ENCODE assay signal across 2 cellular contexts in the genomic region with DNA sequence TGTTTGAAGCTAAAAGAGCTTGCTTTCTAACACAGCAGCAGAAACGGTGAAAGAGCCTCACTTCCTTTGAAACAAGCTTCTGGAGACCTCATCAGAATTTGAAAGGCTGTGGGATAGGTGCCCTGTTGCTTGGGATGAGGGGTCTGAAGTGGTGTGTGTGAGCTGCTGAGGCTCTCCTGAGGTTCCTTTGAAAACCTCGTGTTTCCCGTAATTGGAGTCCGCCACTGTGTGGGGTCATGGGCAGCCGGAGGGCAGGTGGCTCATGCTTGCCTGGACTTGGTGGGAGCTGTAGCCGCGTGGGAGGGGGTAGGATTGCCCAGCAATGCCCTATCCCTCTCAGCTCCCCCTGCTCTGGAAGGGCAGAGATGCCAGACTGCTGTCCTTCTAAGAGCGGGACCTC.
TF ChIP-seq lines count a peak whose summit lies in the region.

No MANE protein-coding gene starts in this region.

TF ChIP-seq in GM23338, 12 proteins besides CTCF, POLR2A, EP300 and RAD21:
- TF ChIP-seq, protein P1, sequence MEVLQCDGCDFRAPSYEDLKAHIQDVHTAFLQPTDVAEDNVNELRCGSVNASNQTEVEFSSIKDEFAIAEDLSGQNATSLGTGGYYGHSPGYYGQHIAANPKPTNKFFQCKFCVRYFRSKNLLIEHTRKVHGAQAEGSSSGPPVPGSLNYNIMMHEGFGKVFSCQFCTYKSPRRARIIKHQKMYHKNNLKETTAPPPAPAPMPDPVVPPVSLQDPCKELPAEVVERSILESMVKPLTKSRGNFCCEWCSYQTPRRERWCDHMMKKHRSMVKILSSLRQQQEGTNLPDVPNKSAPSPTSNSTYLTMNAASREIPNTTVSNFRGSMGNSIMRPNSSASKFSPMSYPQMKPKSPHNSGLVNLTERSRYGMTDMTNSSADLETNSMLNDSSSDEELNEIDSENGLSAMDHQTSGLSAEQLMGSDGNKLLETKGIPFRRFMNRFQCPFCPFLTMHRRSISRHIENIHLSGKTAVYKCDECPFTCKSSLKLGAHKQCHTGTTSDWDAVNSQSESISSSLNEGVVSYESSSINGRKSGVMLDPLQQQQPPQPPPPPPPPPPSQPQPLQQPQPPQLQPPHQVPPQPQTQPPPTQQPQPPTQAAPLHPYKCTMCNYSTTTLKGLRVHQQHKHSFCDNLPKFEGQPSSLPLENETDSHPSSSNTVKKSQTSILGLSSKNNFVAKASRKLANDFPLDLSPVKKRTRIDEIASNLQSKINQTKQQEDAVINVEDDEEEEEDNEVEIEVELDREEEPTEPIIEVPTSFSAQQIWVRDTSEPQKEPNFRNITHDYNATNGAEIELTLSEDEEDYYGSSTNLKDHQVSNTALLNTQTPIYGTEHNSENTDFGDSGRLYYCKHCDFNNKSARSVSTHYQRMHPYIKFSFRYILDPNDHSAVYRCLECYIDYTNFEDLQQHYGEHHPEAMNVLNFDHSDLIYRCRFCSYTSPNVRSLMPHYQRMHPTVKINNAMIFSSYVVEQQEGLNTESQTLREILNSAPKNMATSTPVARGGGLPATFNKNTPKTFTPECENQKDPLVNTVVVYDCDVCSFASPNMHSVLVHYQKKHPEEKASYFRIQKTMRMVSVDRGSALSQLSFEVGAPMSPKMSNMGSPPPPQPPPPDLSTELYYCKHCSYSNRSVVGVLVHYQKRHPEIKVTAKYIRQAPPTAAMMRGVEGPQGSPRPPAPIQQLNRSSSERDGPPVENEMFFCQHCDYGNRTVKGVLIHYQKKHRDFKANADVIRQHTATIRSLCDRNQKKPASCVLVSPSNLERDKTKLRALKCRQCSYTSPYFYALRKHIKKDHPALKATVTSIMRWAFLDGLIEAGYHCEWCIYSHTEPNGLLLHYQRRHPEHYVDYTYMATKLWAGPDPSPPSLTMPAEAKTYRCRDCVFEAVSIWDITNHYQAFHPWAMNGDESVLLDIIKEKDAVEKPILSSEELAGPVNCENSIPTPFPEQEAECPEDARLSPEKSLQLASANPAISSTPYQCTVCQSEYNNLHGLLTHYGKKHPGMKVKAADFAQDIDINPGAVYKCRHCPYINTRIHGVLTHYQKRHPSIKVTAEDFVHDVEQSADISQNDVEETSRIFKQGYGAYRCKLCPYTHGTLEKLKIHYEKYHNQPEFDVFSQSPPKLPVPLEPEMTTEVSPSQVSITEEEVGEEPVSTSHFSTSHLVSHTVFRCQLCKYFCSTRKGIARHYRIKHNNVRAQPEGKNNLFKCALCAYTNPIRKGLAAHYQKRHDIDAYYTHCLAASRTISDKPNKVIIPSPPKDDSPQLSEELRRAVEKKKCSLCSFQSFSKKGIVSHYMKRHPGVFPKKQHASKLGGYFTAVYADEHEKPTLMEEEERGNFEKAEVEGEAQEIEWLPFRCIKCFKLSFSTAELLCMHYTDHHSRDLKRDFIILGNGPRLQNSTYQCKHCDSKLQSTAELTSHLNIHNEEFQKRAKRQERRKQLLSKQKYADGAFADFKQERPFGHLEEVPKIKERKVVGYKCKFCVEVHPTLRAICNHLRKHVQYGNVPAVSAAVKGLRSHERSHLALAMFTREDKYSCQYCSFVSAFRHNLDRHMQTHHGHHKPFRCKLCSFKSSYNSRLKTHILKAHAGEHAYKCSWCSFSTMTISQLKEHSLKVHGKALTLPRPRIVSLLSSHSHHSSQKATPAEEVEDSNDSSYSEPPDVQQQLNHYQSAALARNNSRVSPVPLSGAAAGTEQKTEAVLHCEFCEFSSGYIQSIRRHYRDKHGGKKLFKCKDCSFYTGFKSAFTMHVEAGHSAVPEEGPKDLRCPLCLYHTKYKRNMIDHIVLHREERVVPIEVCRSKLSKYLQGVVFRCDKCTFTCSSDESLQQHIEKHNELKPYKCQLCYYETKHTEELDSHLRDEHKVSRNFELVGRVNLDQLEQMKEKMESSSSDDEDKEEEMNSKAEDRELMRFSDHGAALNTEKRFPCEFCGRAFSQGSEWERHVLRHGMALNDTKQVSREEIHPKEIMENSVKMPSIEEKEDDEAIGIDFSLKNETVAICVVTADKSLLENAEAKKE (CRISPR knock-in tag; IDR thresholded peaks at IDR 0.05): peak; percentile 93
- TF ChIP-seq EZH2phosphoT487 (IDR thresholded peaks at IDR 0.05; ENCODE audit: unreplicated experiment) (no peak), ZNF331 (CRISPR knock-in tag; IDR thresholded peaks at IDR 0.05; ENCODE audit: low read depth) (0 out of 2 replicates have a peak, but pooled peaks have one; percentile 8)
TF ChIP-seq in GM23338: peak in this region for 2.

TF ChIP-seq in IMR-90, 13 proteins besides CTCF, POLR2A, EP300 and RAD21:
- TF ChIP-seq RFX5 (IDR thresholded peaks at IDR 0.05; ENCODE audit: low read depth, low read length) (no peak), NFE2L2 (IDR thresholded peaks at IDR 0.05; ENCODE audit: low read depth, low read length) (no peak), MXI1 (IDR thresholded peaks at IDR 0.05; ENCODE audit: borderline replicate concordance, low read depth, low read length) (no peak), FOS (IDR thresholded peaks at IDR 0.05; ENCODE audit: low read depth, low read length) (no peak), CEBPB (IDR thresholded peaks at IDR 0.05; ENCODE audit: low read depth, low read length) (no peak), MAZ (IDR thresholded peaks at IDR 0.05; ENCODE audit: borderline replicate concordance, low read depth, low read length) (no peak), MAFK (IDR thresholded peaks at IDR 0.05; ENCODE audit: low read depth, low read length) (no peak), CHD1 (IDR thresholded peaks at IDR 0.05; ENCODE audit: low read depth, low read length) (no peak), RCOR1 (IDR thresholded peaks at IDR 0.05; ENCODE audit: insufficient replicate concordance, low read length) (no peak), BHLHE40 (IDR thresholded peaks at IDR 0.05; ENCODE audit: low read depth, low read length) (no peak), SMC3 (IDR thresholded peaks at IDR 0.05; ENCODE audit: low read depth, low read length) (no peak)
- TF ChIP-seq, protein P2, sequence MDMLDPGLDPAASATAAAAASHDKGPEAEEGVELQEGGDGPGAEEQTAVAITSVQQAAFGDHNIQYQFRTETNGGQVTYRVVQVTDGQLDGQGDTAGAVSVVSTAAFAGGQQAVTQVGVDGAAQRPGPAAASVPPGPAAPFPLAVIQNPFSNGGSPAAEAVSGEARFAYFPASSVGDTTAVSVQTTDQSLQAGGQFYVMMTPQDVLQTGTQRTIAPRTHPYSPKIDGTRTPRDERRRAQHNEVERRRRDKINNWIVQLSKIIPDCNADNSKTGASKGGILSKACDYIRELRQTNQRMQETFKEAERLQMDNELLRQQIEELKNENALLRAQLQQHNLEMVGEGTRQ (IDR thresholded peaks at IDR 0.05; ENCODE audit: low read depth, low read length): no peak
- TF ChIP-seq, protein P3, sequence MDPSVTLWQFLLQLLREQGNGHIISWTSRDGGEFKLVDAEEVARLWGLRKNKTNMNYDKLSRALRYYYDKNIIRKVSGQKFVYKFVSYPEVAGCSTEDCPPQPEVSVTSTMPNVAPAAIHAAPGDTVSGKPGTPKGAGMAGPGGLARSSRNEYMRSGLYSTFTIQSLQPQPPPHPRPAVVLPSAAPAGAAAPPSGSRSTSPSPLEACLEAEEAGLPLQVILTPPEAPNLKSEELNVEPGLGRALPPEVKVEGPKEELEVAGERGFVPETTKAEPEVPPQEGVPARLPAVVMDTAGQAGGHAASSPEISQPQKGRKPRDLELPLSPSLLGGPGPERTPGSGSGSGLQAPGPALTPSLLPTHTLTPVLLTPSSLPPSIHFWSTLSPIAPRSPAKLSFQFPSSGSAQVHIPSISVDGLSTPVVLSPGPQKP (IDR thresholded peaks at IDR 0.05; ENCODE audit: borderline replicate concordance, low read depth, low read length): no peak
